18 cellular contexts compared by ENCODE assay signal in the genomic region with DNA sequence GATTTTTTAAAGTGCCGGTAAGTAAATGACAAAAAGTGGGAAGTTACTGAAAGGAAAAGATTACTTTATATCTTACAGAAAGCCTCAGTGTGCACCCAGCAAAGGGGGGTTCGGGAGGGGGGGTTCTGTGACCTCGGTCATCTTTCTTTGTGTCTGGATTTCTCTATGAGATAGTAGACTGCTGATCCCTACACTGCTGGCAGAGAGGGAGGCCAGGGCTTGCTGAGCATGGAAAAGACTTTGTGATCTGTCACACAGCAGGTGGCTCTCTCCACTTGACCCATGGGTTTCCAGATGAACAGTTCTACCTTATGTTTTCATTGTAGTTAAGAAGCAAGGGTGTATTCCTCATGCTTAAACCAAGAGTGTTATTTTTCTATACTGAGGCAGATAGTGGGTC.
DNase-seq lines count a peak whose midpoint lies in the region; ATAC-seq, FAIRE-seq and TF ChIP-seq lines count a peak whose summit lies in the region.
"Had no signal": no experiment of that assay in that cellular context is flagged by ENCODE, and none has a peak within 500 bp of the region (broad histone marks: within the 10 kb centered on the region; RNA-seq: fewer than 3 reads in every experiment).

No MANE protein-coding gene starts in this region.

- H3K9ac ChIP-seq in SU-DHL-6 (ENCODE audit: low read length) (no peak overlapping the region), HepG2 (ENCODE audit: insufficient read depth, low read depth, low read length) (no peak overlapping the region)

- ATAC-seq in HepG2, result peak; percentile 58
- ATAC-seq: activated CD8-positive, alpha-beta memory T cell treated with anti-CD3 and anti-CD28 coated beads, Interleukin-2, amount 10 ng/mL, durations not matched to agents 7 days and 5 days; effector memory CD8-positive, alpha-beta T cell had no signal

- CTCF ChIA-PET in HepG2 (lab: Yijun Ruan, JAX; ENCODE audit: low intra/inter-chr PET ratio, low total read pairs), result no interaction called here

- H3K79me2 ChIP-seq in SU-DHL-6 (ENCODE audit: insufficient read depth, low read length) (no peaks in the 10 kb centered on the region), HepG2 (ENCODE audit: insufficient read depth, low read length) (no peaks in the 10 kb centered on the region)

- POLR2A ChIA-PET in HepG2 (lab: Yijun Ruan, JAX), result no interaction called here

- TF ChIP-seq CTCF in SU-DHL-6 (IDR thresholded peaks at IDR 0.05; ENCODE audit: insufficient read depth, low read length, poor library complexity, severe bottlenecking) (no peak), HepG2 (CRISPR knock-in tag; IDR thresholded peaks at IDR 0.05) (no peak), GM13976 (IDR thresholded peaks at IDR 0.05; ENCODE audit: borderline replicate concordance, control extremely low read depth, extremely low read depth, insufficient read depth, missing control alignments) (no peak)

- no peaks in the 10 kb centered on the region for H3K4me1 ChIP-seq in HepG2 (ENCODE audit: insufficient read depth, low read length)
- H3K4me1 ChIP-seq: prostate gland had no signal

- intact Hi-C loops in HepG2 (cut with micrococcal nuclease; ENCODE audit: unreplicated experiment), result no loop called here

- H3K4me3 ChIP-seq in SU-DHL-6 (ENCODE audit: insufficient read depth, low read length, poor library complexity, severe bottlenecking), result no peak overlapping the region
- no peak overlapping the region for H3K4me3 ChIP-seq in HepG2 (replicated peaks in 1 of 3; ENCODE audit: insufficient read depth in 1 of 3, low read depth in 2 of 3, low read length in 3 of 3)
- H3K4me3 ChIP-seq: prostate gland had no signal

- 0% methylated on average over 3 of the region's 3 CpGs for WGBS in HepG2 (ENCODE audit: low lambda C conversion rate)

- H3K27ac ChIP-seq in SU-DHL-6 (ENCODE audit: low read depth, low read length), result peak overlapping the region; percentile 29; the same call in 1 of the 2 replicates
- H3K27ac ChIP-seq in HepG2 (ENCODE audit: extremely low read length, insufficient read depth, low read length), result no peak overlapping the region
- H3K27ac ChIP-seq: prostate gland had no signal

- DNase-seq in Caki2 (ENCODE audit: low read depth), result peak; percentile 1
- DNase-seq in KBM-7, result peak; percentile 66
- no peak for DNase-seq in HepG2 (ENCODE audit: low spot score)
- DNase-seq in activated effector memory CD4-positive, alpha-beta T cell treated with Interleukin-2 at 50 U/mL for 16 hours, result no peak
- DNase-seq in kidney tubule cell (ENCODE audit: low spot score), result no peak
- no peak for DNase-seq in pons (ENCODE audit: low spot score)
- DNase-seq in GM13976 (ENCODE audit: low spot score), result no peak
- DNase-seq: activated CD4-positive, CD25-positive, alpha-beta regulatory T cell; activated CD8-positive, alpha-beta memory T cell treated with anti-CD3 and anti-CD28 coated beads, Interleukin-2, amount 10 ng/mL, durations not matched to agents 7 days and 5 days; activated naive CD4-positive, alpha-beta T cell treated with anti-CD3 and anti-CD28 coated beads for 36 hours; effector memory CD8-positive, alpha-beta T cell; GDM1; NCI-H1436 treated with DMSO at 0.1 percent for 48 hours; NCI-H774 had no signal

- H2AFZ ChIP-seq in SU-DHL-6 (ENCODE audit: low read depth, low read length, severe bottlenecking) (peak overlapping the region; percentile 71), HepG2 (ENCODE audit: low read length) (no peak overlapping the region)

- no peak for FAIRE-seq in HepG2 (lab: Jason Lieb, UNC)
- FAIRE-seq: frontal cortex, islet of Langerhans had no signal

- in situ Hi-C loops in Caki2 (cut with HindIII; ENCODE audit: low pct_unique_long_range_greater_than_20kb, low sequenced_read_pairs), result no loop called here
- in situ Hi-C loops in KBM-7 (cut with MboI; ENCODE audit: low pct_unique_long_range_greater_than_20kb, low sequenced_read_pairs), result no loop called here
- in situ Hi-C loops in HepG2 (cut with HindIII; ENCODE audit: extremely low pct_ligation_motif_present, low pct_unique_long_range_greater_than_20kb), result no loop called here
- in situ Hi-C loops in GM13976 (cut with MboI; ENCODE audit: low sequenced_read_pairs, unreplicated experiment), result no loop called here

- no TSS peak for BruUV-seq in HepG2 (replicated peaks; lab: Mats Ljungman, UMichigan)

- H4K20me1 ChIP-seq in SU-DHL-6 (ENCODE audit: low read depth, low read length), result no peaks in the 10 kb centered on the region
- no peaks in the 10 kb centered on the region for H4K20me1 ChIP-seq in HepG2 (ENCODE audit: insufficient read depth, low read length)

- no peaks in the 10 kb centered on the region for H3K9me3 ChIP-seq in SU-DHL-6 (ENCODE audit: insufficient read depth, low read length)
- no peaks in the 10 kb centered on the region for H3K9me3 ChIP-seq in HepG2 (ENCODE audit: low read length)
- H3K9me3 ChIP-seq: prostate gland had no signal

- H3K36me3 ChIP-seq in SU-DHL-6 (ENCODE audit: low read length), result no peaks in the 10 kb centered on the region
- no peaks in the 10 kb centered on the region for H3K36me3 ChIP-seq in HepG2 (replicated peaks in 1 of 2; ENCODE audit: control insufficient read depth in 1 of 2, insufficient read depth in 2 of 2, low read length in 2 of 2)
- H3K36me3 ChIP-seq: prostate gland had no signal

- H3F3A ChIP-seq in SU-DHL-6 (ENCODE audit: insufficient read depth), result no peaks in the 10 kb centered on the region

- H3K4me2 ChIP-seq in SU-DHL-6 (ENCODE audit: low read depth, low read length, poor library complexity, severe bottlenecking) (peak overlapping the region; percentile 31), HepG2 (ENCODE audit: low read depth, low read length) (no peak overlapping the region)

- TF ChIP-seq EP300 in HepG2 (IDR thresholded peaks at IDR 0.05; ENCODE audit: low read depth in 2 of 2, low read length in 2 of 2) (no peak), HepG2 (CRISPR knock-in tag; IDR thresholded peaks at IDR 0.05; ENCODE audit: borderline replicate concordance) (no peak)

- H3K27me3 ChIP-seq in SU-DHL-6 (ENCODE audit: low read length) (no peaks in the 10 kb centered on the region), HepG2 (ENCODE audit: control insufficient read depth in 1 of 2, insufficient read depth in 2 of 2, low read length in 2 of 2) (no peaks in the 10 kb centered on the region)

- no peak for TF ChIP-seq RAD21 in HepG2 (CRISPR knock-in tag; IDR thresholded peaks at IDR 0.05)

- H3K9me2 ChIP-seq in SU-DHL-6 (replicated peaks; ENCODE audit: insufficient read depth, low read length), result no peaks in the 10 kb centered on the region

- no peak for TF ChIP-seq POLR2A in HepG2 (IDR thresholded peaks at IDR 0.05; ENCODE audit: insufficient read depth in 1 of 2, low read depth in 2 of 2, low read length in 2 of 2)

TF ChIP-seq in HepG2, 621 proteins besides CTCF, POLR2A, EP300 and RAD21 (continues in another document):
- TF ChIP-seq, protein P1, sequence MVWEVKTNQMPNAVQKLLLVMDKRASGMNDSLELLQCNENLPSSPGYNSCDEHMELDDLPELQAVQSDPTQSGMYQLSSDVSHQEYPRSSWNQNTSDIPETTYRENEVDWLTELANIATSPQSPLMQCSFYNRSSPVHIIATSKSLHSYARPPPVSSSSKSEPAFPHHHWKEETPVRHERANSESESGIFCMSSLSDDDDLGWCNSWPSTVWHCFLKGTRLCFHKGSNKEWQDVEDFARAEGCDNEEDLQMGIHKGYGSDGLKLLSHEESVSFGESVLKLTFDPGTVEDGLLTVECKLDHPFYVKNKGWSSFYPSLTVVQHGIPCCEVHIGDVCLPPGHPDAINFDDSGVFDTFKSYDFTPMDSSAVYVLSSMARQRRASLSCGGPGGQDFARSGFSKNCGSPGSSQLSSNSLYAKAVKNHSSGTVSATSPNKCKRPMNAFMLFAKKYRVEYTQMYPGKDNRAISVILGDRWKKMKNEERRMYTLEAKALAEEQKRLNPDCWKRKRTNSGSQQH (CRISPR knock-in tag; IDR thresholded peaks at IDR 0.05; ENCODE audit: low read depth), result no peak
- no peak for TF ChIP-seq PRMT3 (CRISPR knock-in tag; IDR thresholded peaks at IDR 0.05; ENCODE audit: borderline replicate concordance, low read depth)
- TF ChIP-seq SUZ12 (IDR thresholded peaks at IDR 0.05; ENCODE audit: low read depth, low read length), result no peak
- TF ChIP-seq ZNF136 (CRISPR knock-in tag; IDR thresholded peaks at IDR 0.05; ENCODE audit: low read depth), result no peak
- no peak for TF ChIP-seq PRPF4 (IDR thresholded peaks at IDR 0.05; ENCODE audit: low read depth, low read length, poor library complexity, severe bottlenecking)
- TF ChIP-seq SNAI1 (CRISPR knock-in tag; IDR thresholded peaks at IDR 0.05; ENCODE audit: borderline replicate concordance), result no peak
- TF ChIP-seq, protein P2, sequence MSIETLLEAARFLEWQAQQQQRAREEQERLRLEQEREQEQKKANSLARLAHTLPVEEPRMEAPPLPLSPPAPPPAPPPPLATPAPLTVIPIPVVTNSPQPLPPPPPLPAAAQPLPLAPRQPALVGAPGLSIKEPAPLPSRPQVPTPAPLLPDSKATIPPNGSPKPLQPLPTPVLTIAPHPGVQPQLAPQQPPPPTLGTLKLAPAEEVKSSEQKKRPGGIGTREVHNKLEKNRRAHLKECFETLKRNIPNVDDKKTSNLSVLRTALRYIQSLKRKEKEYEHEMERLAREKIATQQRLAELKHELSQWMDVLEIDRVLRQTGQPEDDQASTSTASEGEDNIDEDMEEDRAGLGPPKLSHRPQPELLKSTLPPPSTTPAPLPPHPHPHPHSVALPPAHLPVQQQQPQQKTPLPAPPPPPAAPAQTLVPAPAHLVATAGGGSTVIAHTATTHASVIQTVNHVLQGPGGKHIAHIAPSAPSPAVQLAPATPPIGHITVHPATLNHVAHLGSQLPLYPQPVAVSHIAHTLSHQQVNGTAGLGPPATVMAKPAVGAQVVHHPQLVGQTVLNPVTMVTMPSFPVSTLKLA (IDR thresholded peaks at IDR 0.05), result no peak

Comparison
In these comparisons a context has a peak if more than half of its experiments do, and no peak if none do; other contexts are left out.
1. DNase-seq: peak in Caki2 (single experiment) and KBM-7 (single experiment); none in HepG2 (single experiment), activated effector memory CD4-positive, alpha-beta T cell treated with Interleukin-2 at 50 U/mL for 16 hours (single experiment), kidney tubule cell (single experiment), pons (single experiment) and GM13976 (single experiment).